8 cellular contexts compared by ENCODE assay signal in the genomic region with DNA sequence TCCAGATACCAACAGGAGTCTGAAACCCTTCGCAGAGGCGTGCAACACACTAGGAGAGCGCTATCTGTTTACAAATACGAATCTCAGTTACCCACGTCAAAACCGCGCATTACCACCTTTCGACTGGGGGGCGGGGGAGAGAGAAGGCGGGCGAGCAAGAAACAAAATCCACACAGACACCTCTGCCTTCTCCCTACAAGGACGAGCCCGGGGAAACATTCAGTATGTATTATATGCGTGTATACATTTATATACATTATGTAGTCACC. TPM values are rescaled to one million over a fixed set of nuclear protein-coding genes. Genes with fewer than 3 reads are reported as not detected.
DNase-seq lines count a peak whose midpoint lies in the region; ATAC-seq and TF ChIP-seq lines count a peak whose summit lies in the region.

No MANE protein-coding gene starts in this region.

- no peaks in the 10 kb centered on the region for H3K27me3 Mint-ChIP-seq in activated CD4-positive, alpha-beta memory T cell treated with anti-CD3 and anti-CD28 coated beads, Interleukin-2, amount 10 ng/mL, durations not matched to agents 7 days and 5 days
- H3K27me3 Mint-ChIP-seq in endodermal cell (ENCODE audit: insufficient read depth) = no peaks in the 10 kb centered on the region

- H3K4me3 ChIP-seq in endodermal cell (ENCODE audit: low read length) (peak overlapping the region; percentile 99), muscle layer of duodenum (ENCODE audit: low read depth in 1 of 2, low read length in 2 of 2) (peak overlapping the region; percentile 67 to 96)

- H3K9ac ChIP-seq in endodermal cell (ENCODE audit: extremely low read depth, low read length, poor library complexity, severe bottlenecking) = peak overlapping the region; percentile 81

- peaks cover 8% of the 10 kb centered on the region for H3K36me3 ChIP-seq in endodermal cell (ENCODE audit: control insufficient read depth, insufficient read depth, low read length)
- no peaks in the 10 kb centered on the region for H3K36me3 ChIP-seq in muscle layer of duodenum (ENCODE audit: control insufficient read depth in 1 of 2, insufficient read depth in 2 of 2, low read length in 2 of 2)

- H3K9me3 Mint-ChIP-seq in activated CD4-positive, alpha-beta memory T cell treated with anti-CD3 and anti-CD28 coated beads, Interleukin-2, amount 10 ng/mL, durations not matched to agents 7 days and 5 days = no peaks in the 10 kb centered on the region
- H3K9me3 Mint-ChIP-seq in endodermal cell = no peaks in the 10 kb centered on the region

- WGBS in endodermal cell (ENCODE audit: insufficient coverage in 1 of 2, insufficient read length in 1 of 2), 2 experiments = 0% methylated on average over 1 to 11 of the region's 14 CpGs

- ATAC-seq in HG02610 (IDR thresholded peaks at IDR 0.05; ENCODE audit: unreplicated experiment) (peak; percentile 30), HG03571 (IDR thresholded peaks at IDR 0.05; ENCODE audit: unreplicated experiment) (no peak)

- POLR2A ChIA-PET in activated CD4-positive, alpha-beta memory T cell treated with anti-CD3 and anti-CD28 coated beads, Interleukin-2, amount 10 ng/mL, durations not matched to agents 7 days and 5 days (lab: Charles Lee) = interaction anchor here (0.7 to 2.6 kb wide), 11 partner anchors 40 to 175 kb away, joined by 3 to 13 read pairs (median 4); partner anchors contain the start of genes GPX7, SHISAL2A and ZYG11B

- peaks cover 21% of the 10 kb centered on the region for H3K4me1 Mint-ChIP-seq in activated CD4-positive, alpha-beta memory T cell treated with anti-CD3 and anti-CD28 coated beads, Interleukin-2, amount 10 ng/mL, durations not matched to agents 7 days and 5 days
- H3K4me1 Mint-ChIP-seq in endodermal cell = peaks cover 42% of the 10 kb centered on the region

- H3K4me3 Mint-ChIP-seq in activated CD4-positive, alpha-beta memory T cell treated with anti-CD3 and anti-CD28 coated beads, Interleukin-2, amount 10 ng/mL, durations not matched to agents 7 days and 5 days = no peak overlapping the region
- no peak overlapping the region for H3K4me3 Mint-ChIP-seq in endodermal cell

- H3K9me3 ChIP-seq in endodermal cell (ENCODE audit: control insufficient read depth, low read length) (no peaks in the 10 kb centered on the region), muscle layer of duodenum (ENCODE audit: control insufficient read depth in 1 of 2, low read length in 2 of 2) (no peaks in the 10 kb centered on the region)

- no peak overlapping the region for H3K27ac Mint-ChIP-seq in activated CD4-positive, alpha-beta memory T cell treated with anti-CD3 and anti-CD28 coated beads, Interleukin-2, amount 10 ng/mL, durations not matched to agents 7 days and 5 days
- no peak overlapping the region for H3K27ac Mint-ChIP-seq in endodermal cell

- H3K4me1 ChIP-seq in endodermal cell (ENCODE audit: control insufficient read depth, insufficient read depth, low read length) (peaks cover 12% of the 10 kb centered on the region), muscle layer of duodenum (ENCODE audit: control insufficient read depth in 1 of 2, insufficient read depth in 2 of 2, low read length in 2 of 2) (peaks cover 5 to 14% of the 10 kb centered on the region in 2 donors)

- no peak for TF ChIP-seq CTCF in endodermal cell (conservative IDR thresholded peaks at IDR 0.05)

- CTCF ChIA-PET in activated CD4-positive, alpha-beta memory T cell treated with anti-CD3 and anti-CD28 coated beads, Interleukin-2, amount 10 ng/mL, durations not matched to agents 7 days and 5 days (lab: Charles Lee) = interaction anchor here (1.5 kb wide), 1 partner anchor 148 kb away, joined by 10 read pairs; the partner anchor contains the start of genes ORC1 and PRPF38A

- peak overlapping the region; percentile 93 for H3K27ac ChIP-seq in endodermal cell (ENCODE audit: low read depth, low read length)
- H3K27ac ChIP-seq in muscle layer of duodenum (ENCODE audit: low read length) = peak overlapping the region; percentile 47

- H3K36me3 Mint-ChIP-seq in activated CD4-positive, alpha-beta memory T cell treated with anti-CD3 and anti-CD28 coated beads, Interleukin-2, amount 10 ng/mL, durations not matched to agents 7 days and 5 days (ENCODE audit: low read depth) = peaks cover 4% of the 10 kb centered on the region
- no peaks in the 10 kb centered on the region for H3K36me3 Mint-ChIP-seq in endodermal cell (ENCODE audit: low read depth)

- DNase-seq in ELR (ENCODE audit: low read depth) (peak; percentile 75), NCI-H526 (lab: John Stamatoyannopoulos, UW) (peak; percentile 56 to 60), endodermal cell (peak; percentile 74)
- DNase-seq in activated CD4-positive, alpha-beta memory T cell treated with anti-CD3 and anti-CD28 coated beads, Interleukin-2, amount 10 ng/mL, durations not matched to agents 7 days and 5 days = peak; percentile 74
- DNase-seq in stimulated activated CD8-positive, alpha-beta memory T cell treated with anti-CD3 and anti-CD28 coated beads, Interleukin-7, amount 100 ng/mL, for 48 hours (ENCODE audit: extremely low read depth in 1 of 2, low read depth in 1 of 2) = peak; percentile 28 to 72

- H3K27me3 ChIP-seq in endodermal cell (ENCODE audit: control insufficient read depth, insufficient read depth, low read length, poor library complexity, severe bottlenecking) (no peaks in the 10 kb centered on the region), muscle layer of duodenum (ENCODE audit: low read depth, low read length) (no peaks in the 10 kb centered on the region)

RNA-seq across cellular contexts. Expression of gene TUT4, which starts 0.7 kb away (rescaled TPM):
- 10 to 100 TPM; 68.1 to 71.8 TPM for total RNA-seq in activated CD4-positive, alpha-beta memory T cell treated with anti-CD3 and anti-CD28 coated beads, Interleukin-2, amount 10 ng/mL, durations not matched to agents 7 days and 5 days
- total RNA-seq in endodermal cell = 100 to 1,000 TPM; 131 to 170 TPM
- polyA plus RNA-seq in endodermal cell (2013, experiment 1 of 2) = 85.3 TPM
- polyA plus RNA-seq in endodermal cell (2013, experiment 2 of 2) = 95.6 TPM

RNA-seq across cellular contexts. Expression of gene GPX7, which starts 50.0 kb away (rescaled TPM):
- total RNA-seq in activated CD4-positive, alpha-beta memory T cell treated with anti-CD3 and anti-CD28 coated beads, Interleukin-2, amount 10 ng/mL, durations not matched to agents 7 days and 5 days = 10 to 100 TPM; 21.2 to 23.5 TPM
- total RNA-seq in endodermal cell = 10 to 100 TPM; 17.8 to 23.7 TPM
- polyA plus RNA-seq in endodermal cell (2013, experiment 1 of 2) = 49.4 TPM
- polyA plus RNA-seq in endodermal cell (2013, experiment 2 of 2) = 45.7 TPM
